ENCODE assay signal across 8 cellular contexts in genomic region chr12:53441040-53441833, GRCh38. TPM values are rescaled to one million over a fixed set of nuclear protein-coding genes. Genes with fewer than 3 reads are reported as not detected.
A peak's percentile ranks its signal among the peaks of the same experiment; 100 is the strongest.
DNase-seq lines count a peak whose midpoint lies in the region; ATAC-seq and TF ChIP-seq lines count a peak whose summit lies in the region.

PRR13 (plus strand) TSS chr12:53441734; CDS start chr12:53442715, 981 bp downstream.

- no peaks in the 10 kb centered on the region for H3K27me3 ChIP-seq in BJ (ENCODE audit: control insufficient read depth, insufficient read depth, low read length)
- H3K27me3 ChIP-seq in colonic mucosa, result no peaks in the 10 kb centered on the region
- H3K27me3 ChIP-seq in layer of hippocampus (ENCODE audit: control insufficient read depth, insufficient read depth, low read length), result no peaks in the 10 kb centered on the region

- peak within 1 kb of the TSS; percentile 67 for H3K4me3 ChIP-seq in BJ (ENCODE audit: low read depth, low read length)
- peak within 1 kb of the TSS; percentile 81 for H3K4me3 ChIP-seq in colonic mucosa

- CTCF ChIA-PET in BJ (lab: Yijun Ruan, JAX), result interaction anchor here (0.5 to 2.1 kb wide), 4 partner anchors 20 to 832 kb away, joined by 3 to 6 read pairs (median 4); no protein-coding TSS in a partner anchor

- ATAC-seq in HG03460 (IDR thresholded peaks at IDR 0.05; ENCODE audit: unreplicated experiment), result peak; percentile 97

- H3K9ac ChIP-seq in colonic mucosa (ENCODE audit: low read depth in 2 of 2, low read length in 2 of 2), result peak within 1 kb of the TSS; percentile 80 to 88

- intact Hi-C loops in colonic mucosa (cut with DNase I), result no loop called here

- H3K36me3 ChIP-seq in BJ (ENCODE audit: control insufficient read depth, insufficient read depth, low read length) (peaks cover 2% of the 10 kb centered on the region), colonic mucosa (no peaks in the 10 kb centered on the region)

- DNase-seq in BJ (ENCODE audit: low read depth), result peak; percentile 99
- peak; percentile 89 for DNase-seq in GM19240 (ENCODE audit: insufficient read length, low spot score)
- DNase-seq in NCI-H526 (lab: John Stamatoyannopoulos, UW), result peak; percentile 99
- peak; percentile 99 for DNase-seq in activated CD4-positive, alpha-beta T cell treated with anti-CD3 and anti-CD28 coated beads for 48 hours
- DNase-seq in colonic mucosa, result peak; percentile 99
- peak; percentile 98 to 99 for DNase-seq in stimulated activated CD4-positive, alpha-beta T cell treated with anti-CD3 and anti-CD28 coated beads, Interleukin-1b, Interleukin-23, amount 100 ng/mL, for 4 hours (ENCODE audit: low read depth in 2 of 2)

- H3K9me3 ChIP-seq in colonic mucosa, result no peaks in the 10 kb centered on the region

- TF ChIP-seq CTCF in BJ (IDR thresholded peaks at IDR 0.05; ENCODE audit: insufficient read depth, low read depth, low read length) (no peak), colonic mucosa (IDR thresholded peaks at IDR 0.05) (no peak)

- POLR2A ChIA-PET in BJ (lab: Charles Lee), result interaction anchor here (0.5 to 0.7 kb wide), 4 partner anchors 20 to 218 kb away, joined by 3 to 16 read pairs (median 3); partner anchors contain the start of gene AAAS

- H3K27ac ChIP-seq in colonic mucosa (peak within 1 kb of the TSS; percentile 95), layer of hippocampus (ENCODE audit: low read depth, low read length) (peak within 1 kb of the TSS; percentile 96)

- H3K4me1 ChIP-seq in colonic mucosa, result peaks cover 4% of the 10 kb centered on the region

RNA-seq across cellular contexts. Expression of gene PRR13, which starts in this region (rescaled TPM):
- 66.4 and 73.2 TPM in 2 replicates for polyA plus RNA-seq in BJ (2011; rRNA removed)
- 57.6 and 62.9 TPM in 2 replicates for polyA minus RNA-seq in BJ (2011; rRNA and poly(A)+ RNA removed)
- 100 to 1,000 TPM; 331 to 504 TPM for total RNA-seq in colonic mucosa

Comparison
In these comparisons a context has a peak if more than half of its experiments do, and no peak if none do; other contexts are left out.
1. Peak in every context shown above with its lines: DNase-seq, ATAC-seq, H3K4me3 ChIP-seq and H3K27ac ChIP-seq.